9 cellular contexts compared by ENCODE assay signal in the genomic region with DNA sequence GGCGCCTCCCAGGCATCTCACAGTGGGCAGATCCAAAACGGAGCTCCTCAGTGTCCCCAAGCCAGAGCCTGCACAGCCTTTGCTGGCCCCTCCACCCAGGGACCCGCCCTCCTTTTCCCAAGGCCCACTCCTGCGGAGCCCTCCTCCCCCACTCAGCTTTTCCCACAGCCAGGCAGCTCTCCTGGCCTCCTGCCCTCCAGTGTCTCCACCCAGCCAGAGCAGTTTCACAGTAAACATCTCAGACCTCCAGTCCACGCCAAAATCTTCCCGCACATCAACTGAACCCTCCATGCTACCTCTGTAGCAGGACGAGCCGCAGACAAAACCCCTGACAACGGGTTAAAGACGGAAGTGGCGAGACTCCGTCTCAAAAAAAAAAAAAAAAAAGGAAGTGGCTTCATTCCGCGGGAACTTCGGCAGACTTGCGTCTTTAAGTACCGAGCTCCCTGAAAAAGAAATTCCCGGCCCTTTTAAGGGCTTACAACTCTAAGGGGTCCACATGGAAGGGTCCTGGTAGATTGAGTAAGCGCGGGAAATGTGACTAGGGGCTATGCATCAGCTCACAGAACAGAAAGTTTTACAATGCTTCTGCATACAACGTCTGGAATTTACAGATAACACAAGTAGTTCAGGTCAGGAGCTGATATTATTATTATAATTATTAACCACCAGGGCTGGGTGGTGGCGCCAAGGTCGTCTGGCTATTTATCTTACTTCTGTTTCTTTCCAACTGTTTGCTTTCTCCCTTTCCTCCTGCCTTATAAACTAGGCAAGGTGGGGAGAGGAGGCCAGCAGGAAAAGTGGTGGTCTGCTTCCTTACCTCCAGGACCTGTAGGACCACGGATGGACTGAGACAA. TPM values are rescaled to one million over a fixed set of nuclear protein-coding genes. Genes with fewer than 3 reads are reported as not detected.
DNase-seq lines count a peak whose midpoint lies in the region; ATAC-seq, FAIRE-seq and TF ChIP-seq lines count a peak whose summit lies in the region.
"Had no signal": no experiment of that assay in that cellular context is flagged by ENCODE, and none has a peak within 500 bp of the region (broad histone marks: within the 10 kb centered on the region; RNA-seq: fewer than 3 reads in every experiment).

No MANE protein-coding gene starts in this region.

- peak overlapping the region; percentile 90 for H3K27ac ChIP-seq in OCI-LY1 (ENCODE audit: low read depth, low read length, poor library complexity, severe bottlenecking)
- H3K27ac ChIP-seq in breast epithelium: peak overlapping the region; percentile 75 to 82
- no peak overlapping the region for H3K27ac ChIP-seq in caudate nucleus (ENCODE audit: low read depth, low read length)

- H3K4me1 Mint-ChIP-seq in natural killer cell treated with Interleukin-12 subunit alpha and Interleukin-12 subunit beta and Interleukin-15 and Interleukin-18, amount 100 ng/mL, for 72 hours (ENCODE audit: low read depth in 2 of 2): peaks cover 24 to 25% of the 10 kb centered on the region in 2 donors

- no peaks in the 10 kb centered on the region for H3F3A ChIP-seq in OCI-LY1 (ENCODE audit: insufficient read depth, low read length)

- H3K79me2 ChIP-seq in OCI-LY1 (ENCODE audit: insufficient read depth, low read length): 0 out of 2 replicates have a peak, but pooled peaks cover 6% of the 10 kb centered on the region

- no peaks in the 10 kb centered on the region for H3K27me3 Mint-ChIP-seq in natural killer cell treated with Interleukin-12 subunit alpha and Interleukin-12 subunit beta and Interleukin-15 and Interleukin-18, amount 100 ng/mL, for 72 hours

- peak overlapping the region; percentile 96 for H3K4me2 ChIP-seq in OCI-LY1 (ENCODE audit: low read length)

- H3K4me1 ChIP-seq in OCI-LY1 (ENCODE audit: insufficient read depth, low read length, severe bottlenecking) (peaks cover 50% of the 10 kb centered on the region), breast epithelium (peaks cover 0 to 13% of the 10 kb centered on the region in 2 donors)

- peak overlapping the region; percentile 90 for H3K4me3 Mint-ChIP-seq in natural killer cell treated with Interleukin-12 subunit alpha and Interleukin-12 subunit beta and Interleukin-15 and Interleukin-18, amount 100 ng/mL, for 72 hours

- H3K4me3 ChIP-seq in OCI-LY1 (ENCODE audit: low read depth, low read length, poor library complexity, severe bottlenecking): peak overlapping the region; percentile 85
- H3K4me3 ChIP-seq in breast epithelium: peak overlapping the region in 2 of 3 donors; percentile 28 to 82
- no peak overlapping the region for H3K4me3 ChIP-seq in lower leg skin (ENCODE audit: low read depth, poor library complexity, severe bottlenecking)

- H3K36me3 Mint-ChIP-seq in natural killer cell treated with Interleukin-12 subunit alpha and Interleukin-12 subunit beta and Interleukin-15 and Interleukin-18, amount 100 ng/mL, for 72 hours: no peaks in the 10 kb centered on the region

- intact Hi-C loops in breast epithelium (cut with DNase I; ENCODE audit: low total_unique reads): no loop called here
- intact Hi-C loops in lower leg skin (cut with DNase I; ENCODE audit: low total_unique reads): no loop called here

- H3K27me3 ChIP-seq in OCI-LY1 (ENCODE audit: insufficient read depth, low read length) (no peaks in the 10 kb centered on the region), breast epithelium (no peaks in the 10 kb centered on the region)

- no peak for FAIRE-seq in RCC 7860 (lab: Jason Lieb, UNC)

- POLR2A ChIA-PET in GM10248 (lab: Yijun Ruan, JAX): interaction anchor here (0.6 to 1.3 kb wide), 4 partner anchors 23 to 113 kb away, joined by 3 to 12 read pairs (median 8); partner anchors contain the start of gene TUBB4B

- TF ChIP-seq CTCF in GM10248 (IDR thresholded peaks at IDR 0.05; ENCODE audit: control extremely low read depth, extremely low read depth, low read depth, missing control alignments) (no peak), OCI-LY1 (IDR thresholded peaks at IDR 0.05; ENCODE audit: low read length) (no peak), breast epithelium (IDR thresholded peaks at IDR 0.05) (no peak), lower leg skin (IDR thresholded peaks at IDR 0.05) (no peak)

- no peaks in the 10 kb centered on the region for H3K9me3 Mint-ChIP-seq in natural killer cell treated with Interleukin-12 subunit alpha and Interleukin-12 subunit beta and Interleukin-15 and Interleukin-18, amount 100 ng/mL, for 72 hours

- peak overlapping the region; percentile 86 for H3K9ac ChIP-seq in OCI-LY1 (ENCODE audit: low read length)

- peak overlapping the region; percentile 81 to 95 for H3K27ac Mint-ChIP-seq in natural killer cell treated with Interleukin-12 subunit alpha and Interleukin-12 subunit beta and Interleukin-15 and Interleukin-18, amount 100 ng/mL, for 72 hours

- H4K20me1 ChIP-seq in OCI-LY1 (ENCODE audit: insufficient read depth, low read length): no peaks in the 10 kb centered on the region

- TF ChIP-seq POLR2A in breast epithelium (IDR thresholded peaks at IDR 0.05): no peak
- TF ChIP-seq POLR2A in lower leg skin (IDR thresholded peaks at IDR 0.05): no peak

- DNase-seq in GM10248 (ENCODE audit: extremely low spot score): peak; percentile 64
- DNase-seq in breast epithelium (ENCODE audit: low spot score in 2 of 2): no peak
- DNase-seq in natural killer cell treated with Interleukin-12 subunit alpha and Interleukin-12 subunit beta and Interleukin-15 and Interleukin-18, amount 100 ng/mL, for 72 hours (ENCODE audit: low spot score): no peak
- DNase-seq in lower leg skin (ENCODE audit: low spot score in 2 of 2): no peak
- no peak for DNase-seq in caudate nucleus (lab: John Stamatoyannopoulos, UW)
- no peak for DNase-seq in RCC 7860 (ENCODE audit: low spot score)
- DNase-seq in NCI-H1105 treated with DMSO at 0.1 percent for 48 hours (lab: John Stamatoyannopoulos, UW): no peak

- no peak overlapping the region for H2AFZ ChIP-seq in OCI-LY1 (ENCODE audit: low read length)

- no peaks in the 10 kb centered on the region for H3K36me3 ChIP-seq in OCI-LY1 (ENCODE audit: insufficient read depth, low read length)
- no peaks in the 10 kb centered on the region for H3K36me3 ChIP-seq in breast epithelium

- 50 to 51% methylated on average over 24 of the region's 24 CpGs for WGBS in lower leg skin, 2 donors

- CTCF ChIA-PET in GM10248 (lab: Yijun Ruan, JAX): interaction anchor here (1.0 to 2.5 kb wide), 3 partner anchors 32 to 110 kb away, joined by 4 to 13 read pairs (median 8); partner anchors contain the start of gene RNF224

- H3K9me2 ChIP-seq in OCI-LY1 (ENCODE audit: low read depth, low read length): no peaks in the 10 kb centered on the region

- H3K9me3 ChIP-seq in OCI-LY1 (ENCODE audit: low read length) (no peaks in the 10 kb centered on the region), breast epithelium (peaks cover 0 to 11% of the 10 kb centered on the region in 2 donors)

- no peak for ATAC-seq in natural killer cell treated with Interleukin-12 subunit alpha and Interleukin-12 subunit beta and Interleukin-15 and Interleukin-18, amount 100 ng/mL, for 72 hours

RNA-seq across cellular contexts. Expression of gene GRIN1, which starts 11.4 kb away (rescaled TPM):
- 1 to 10 TPM in 2 of 3 donors, not detected in 1; 1.3 to 1.9 TPM for total RNA-seq in breast epithelium
- total RNA-seq in natural killer cell treated with Interleukin-12 subunit alpha and Interleukin-12 subunit beta and Interleukin-15 and Interleukin-18, amount 100 ng/mL, for 72 hours: under 1 TPM in 1 of 2 donors, not detected in 1; 0.11 TPM
- 1 to 10 TPM in 1 of 4 donors, under 1 TPM in 2, not detected in 1; 0.10 to 2.4 (median 0.49) TPM for total RNA-seq in lower leg skin
- total RNA-seq: NCI-H460 had no signal

RNA-seq across cellular contexts. Expression of gene DPP7, which starts 13.0 kb away (rescaled TPM):
- 100 to 1,000 TPM; 115 to 137 (median 132) TPM for total RNA-seq in breast epithelium
- total RNA-seq in natural killer cell treated with Interleukin-12 subunit alpha and Interleukin-12 subunit beta and Interleukin-15 and Interleukin-18, amount 100 ng/mL, for 72 hours: 100 to 1,000 TPM; 188 to 310 TPM
- 100 to 1,000 TPM; 123 to 144 (median 138) TPM for total RNA-seq in lower leg skin

RNA-seq across cellular contexts. Expression of gene MAN1B1, which starts 40.7 kb away (rescaled TPM):
- 10 to 100 TPM; 50.1 to 62.8 (median 50.8) TPM for total RNA-seq in breast epithelium
- total RNA-seq in natural killer cell treated with Interleukin-12 subunit alpha and Interleukin-12 subunit beta and Interleukin-15 and Interleukin-18, amount 100 ng/mL, for 72 hours: 10 to 100 TPM; 34.1 to 55.8 TPM
- total RNA-seq in lower leg skin: 10 to 100 TPM; 57.7 to 81.0 (median 61.8) TPM

RNA-seq across cellular contexts. Expression of gene LRRC26, which starts 42.3 kb away (rescaled TPM):
- total RNA-seq in breast epithelium (1 to 10 TPM in 2 of 3 donors, not detected in 1; 7.8 to 9.2 TPM), lower leg skin (10 to 100 TPM in 3 of 4 donors, 1 to 10 TPM in 1; 4.1 to 29.0 (median 21.3) TPM)
- not detected for total RNA-seq in natural killer cell treated with Interleukin-12 subunit alpha and Interleukin-12 subunit beta and Interleukin-15 and Interleukin-18, amount 100 ng/mL, for 72 hours
- total RNA-seq: NCI-H460 had no signal

RNA-seq across cellular contexts. Expression of gene TMEM210, which starts 44.3 kb away (rescaled TPM):
- total RNA-seq in breast epithelium (not detected), lower leg skin (not detected)
- not detected for total RNA-seq in natural killer cell treated with Interleukin-12 subunit alpha and Interleukin-12 subunit beta and Interleukin-15 and Interleukin-18, amount 100 ng/mL, for 72 hours
- total RNA-seq: NCI-H460 had no signal
